Comparison of ENCODE assay signal across 9 cellular contexts in genomic region chr1:20322081-20322824, GRCh38. TPM values are rescaled to one million over a fixed set of nuclear protein-coding genes. Genes with fewer than 3 reads are reported as not detected.
DNase-seq lines count a peak whose midpoint lies in the region; ATAC-seq, FAIRE-seq and TF ChIP-seq lines count a peak whose summit lies in the region.
"Had no signal": no experiment of that assay in that cellular context is flagged by ENCODE, and none has a peak within 500 bp of the region (broad histone marks: within the 10 kb centered on the region; RNA-seq: fewer than 3 reads in every experiment).

No MANE protein-coding gene starts in this region.

- POLR2A ChIA-PET in RWPE1 (lab: Yijun Ruan, JAX; ENCODE audit: low non-redundant PET): no interaction called here

- DNase-seq in GM12892 (ENCODE audit: insufficient read length) (peak; percentile 52), myocyte (ENCODE audit: low read depth) (peak; percentile 11), prostate gland (ENCODE audit: low spot score) (no peak), RWPE1 (ENCODE audit: low spot score) (no peak), SKM-1 (lab: John Stamatoyannopoulos, UW; ENCODE audit: unreplicated experiment) (no peak), GOT3 (lab: John Stamatoyannopoulos, UW) (no peak)
- DNase-seq in T-helper 2 cell treated with Interferon-gamma antibody and Interleukin-4, amounts not matched to agents 5 μg/mL and 100 μg/mL, for 36 hours (ENCODE audit: low spot score): peak; percentile 50

- CTCF ChIA-PET in RWPE1 (lab: Yijun Ruan, JAX): no interaction called here

- H3K27ac ChIP-seq in prostate gland (no peak overlapping the region), RWPE1 (no peak overlapping the region)
- H3K27ac ChIP-seq: coronary artery had no signal

- peak overlapping the region; percentile 81 for H3K27ac Mint-ChIP-seq in T-helper 2 cell treated with Interferon-gamma antibody and Interleukin-4, amounts not matched to agents 5 μg/mL and 100 μg/mL, for 36 hours

- H3K9me3 Mint-ChIP-seq in T-helper 2 cell treated with Interferon-gamma antibody and Interleukin-4, amounts not matched to agents 5 μg/mL and 100 μg/mL, for 36 hours: no peaks in the 10 kb centered on the region

- H3K4me1 Mint-ChIP-seq in T-helper 2 cell treated with Interferon-gamma antibody and Interleukin-4, amounts not matched to agents 5 μg/mL and 100 μg/mL, for 36 hours (ENCODE audit: low read depth): peaks cover 24% of the 10 kb centered on the region

- H3K4me3 ChIP-seq in prostate gland: no peak overlapping the region
- H3K4me3 ChIP-seq: coronary artery had no signal

- no peaks in the 10 kb centered on the region for H3K36me3 ChIP-seq in prostate gland

- peak; percentile 63 for ATAC-seq in GM21717 (IDR thresholded peaks at IDR 0.05; ENCODE audit: unreplicated experiment)

- peak; percentile 86 for FAIRE-seq in GM12892 (lab: Jason Lieb, UNC)

- 44% methylated on average over 11 of the region's 11 CpGs for WGBS in prostate gland

- H3K36me3 Mint-ChIP-seq in T-helper 2 cell treated with Interferon-gamma antibody and Interleukin-4, amounts not matched to agents 5 μg/mL and 100 μg/mL, for 36 hours (ENCODE audit: low read depth): no peaks in the 10 kb centered on the region

- TF ChIP-seq POLR2A in GM12892 (IDR thresholded peaks at IDR 0.05; ENCODE audit: low read depth, low read length) (no peak), prostate gland (IDR thresholded peaks at IDR 0.05) (no peak)

- H3K4me3 Mint-ChIP-seq in T-helper 2 cell treated with Interferon-gamma antibody and Interleukin-4, amounts not matched to agents 5 μg/mL and 100 μg/mL, for 36 hours: peak overlapping the region; percentile 56

- peaks cover 35% of the 10 kb centered on the region for H3K27me3 Mint-ChIP-seq in T-helper 2 cell treated with Interferon-gamma antibody and Interleukin-4, amounts not matched to agents 5 μg/mL and 100 μg/mL, for 36 hours (ENCODE audit: low read depth)

- no peaks in the 10 kb centered on the region for H3K9me3 ChIP-seq in prostate gland

- H3K27me3 ChIP-seq in prostate gland (replicated peaks; ENCODE audit: insufficient read depth): no peaks in the 10 kb centered on the region

- no peak for TF ChIP-seq CTCF in prostate gland (IDR thresholded peaks at IDR 0.05)
- TF ChIP-seq CTCF in RWPE1 (conservative IDR thresholded peaks at IDR 0.05; ENCODE audit: low read depth): no peak

- intact Hi-C loops in prostate gland (cut with DNase I): no loop called here

- H3K4me1 ChIP-seq in prostate gland (replicated peaks): no peaks in the 10 kb centered on the region

RNA-seq across cellular contexts. Expression of gene VWA5B1, which starts 31.6 kb away (rescaled TPM):
- polyA plus RNA-seq in GM12892 (2012; ENCODE audit: missing spikeins): not detected
- total RNA-seq in myocyte: not detected in 2 replicates
- polyA plus RNA-seq in myocyte (2012): not detected
- under 1 TPM in 1 of 2 donors, not detected in 1; 0.51 TPM for total RNA-seq in prostate gland

Comparison
In these comparisons a context has a peak if more than half of its experiments do, and no peak if none do; other contexts are left out.
1. DNase-seq: peak in GM12892 (single experiment), T-helper 2 cell treated with Interferon-gamma antibody and Interleukin-4, amounts not matched to agents 5 μg/mL and 100 μg/mL, for 36 hours (single experiment) and myocyte (single experiment); none in prostate gland (single experiment), RWPE1 (single experiment), SKM-1 (single experiment) and GOT3 (single experiment).